18 cellular contexts compared by ENCODE assay signal in the genomic region with DNA sequence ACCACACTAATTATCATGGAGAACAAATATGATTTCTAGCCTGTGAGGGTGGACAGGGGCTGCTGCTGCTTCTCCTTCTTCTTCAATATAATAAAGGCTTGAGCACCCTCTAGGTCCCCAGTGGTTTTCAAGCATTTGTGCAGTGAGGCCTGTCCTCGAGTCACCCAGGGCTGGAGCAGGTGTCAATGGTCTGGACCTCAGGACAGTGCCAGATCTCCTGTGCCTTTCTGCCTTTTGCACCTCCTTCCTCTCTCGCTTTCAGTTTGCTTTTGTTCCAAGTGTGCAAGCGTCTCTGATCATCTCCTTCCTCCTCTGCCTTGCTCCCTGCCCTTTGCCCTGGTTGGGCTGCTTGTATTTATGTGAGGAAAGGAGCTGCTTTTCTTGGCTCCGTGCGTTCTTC.
"Had no signal": no experiment of that assay in that cellular context is flagged by ENCODE, and none has a peak within 500 bp of the region (broad histone marks: within the 10 kb centered on the region; RNA-seq: fewer than 3 reads in every experiment).

No MANE protein-coding gene starts in this region.

- H3K4me1 ChIP-seq: breast epithelium, left lung, prostate gland, right atrium auricular region, testis had no signal

- H3K36me3 Mint-ChIP-seq: activated CD8-positive, alpha-beta memory T cell treated with anti-CD3 and anti-CD28 coated beads, Interleukin-2, amount 10 ng/mL, durations not matched to agents 7 days and 5 days; type B pancreatic cell had no signal

- H3K9me3 Mint-ChIP-seq: activated naive CD4-positive, alpha-beta T cell treated with anti-CD3 and anti-CD28 coated beads for 36 hours; neural crest cell had no signal

- H3K36me3 ChIP-seq: breast epithelium, left lung, prostate gland, right atrium auricular region, WERI-Rb-1 had no signal

- ATAC-seq: activated CD8-positive, alpha-beta memory T cell treated with anti-CD3 and anti-CD28 coated beads, Interleukin-2, amount 10 ng/mL, durations not matched to agents 7 days and 5 days; left lung had no signal

- H3K4me3 ChIP-seq: breast epithelium, left lung, prostate gland, right atrium auricular region, skin epidermis, testis had no signal

- H3K27ac Mint-ChIP-seq: activated CD8-positive, alpha-beta memory T cell treated with anti-CD3 and anti-CD28 coated beads, Interleukin-2, amount 10 ng/mL, durations not matched to agents 7 days and 5 days; activated naive CD4-positive, alpha-beta T cell treated with anti-CD3 and anti-CD28 coated beads for 36 hours; type B pancreatic cell had no signal

- H3K27ac ChIP-seq: breast epithelium, left lung, prostate gland, right atrium auricular region, skin epidermis, testis, WERI-Rb-1 had no signal

- H3K27me3 ChIP-seq: right atrium auricular region, testis had no signal

- H3K4me3 Mint-ChIP-seq: activated CD8-positive, alpha-beta memory T cell treated with anti-CD3 and anti-CD28 coated beads, Interleukin-2, amount 10 ng/mL, durations not matched to agents 7 days and 5 days; activated naive CD4-positive, alpha-beta T cell treated with anti-CD3 and anti-CD28 coated beads for 36 hours; neural crest cell; type B pancreatic cell had no signal

- H3K4me1 Mint-ChIP-seq: neural crest cell had no signal

- DNase-seq: activated CD4-positive, alpha-beta T cell treated with anti-CD3 and anti-CD28 coated beads for 1 hour; activated CD4-positive, alpha-beta T cell treated with anti-CD3 and anti-CD28 coated beads, Interleukin-2, amount 50 U/mL, for 4 hours; activated CD8-positive, alpha-beta memory T cell treated with anti-CD3 and anti-CD28 coated beads, Interleukin-2, amount 10 ng/mL, durations not matched to agents 7 days and 5 days; activated naive CD4-positive, alpha-beta T cell treated with anti-CD3 and anti-CD28 coated beads for 36 hours; cortex of kidney; head of caudate nucleus; left lung; midbrain; stimulated activated CD4-positive, alpha-beta T cell treated with anti-CD3 and anti-CD28 coated beads, Interleukin-15, amount 100 ng/mL, for 24 hours; stimulated activated CD4-positive, alpha-beta T cell treated with anti-CD3 and anti-CD28 coated beads, Interleukin-2, amount 100 ng/mL, for 48 hours; testis; WERI-Rb-1 had no signal

- H3K9me3 ChIP-seq: breast epithelium, left lung, prostate gland, right atrium auricular region, testis had no signal
